In genomic region chr13:31442605-31443004, GRCh38 we compare ENCODE assay signal across 17 cellular contexts.
DNase-seq lines count a peak whose midpoint lies in the region; ATAC-seq and TF ChIP-seq lines count a peak whose summit lies in the region.
"Had no signal": no experiment of that assay in that cellular context is flagged by ENCODE, and none has a peak within 500 bp of the region (broad histone marks: within the 10 kb centered on the region; RNA-seq: fewer than 3 reads in every experiment).

No MANE protein-coding gene starts in this region.

- no peak overlapping the region for H3K4me2 ChIP-seq in hepatocyte

- peak overlapping the region; percentile 65 for H3K27ac ChIP-seq in left ventricle myocardium inferior (replicated peaks)
- H3K27ac ChIP-seq in hepatocyte, result no peak overlapping the region

- no peaks in the 10 kb centered on the region for H4K20me1 ChIP-seq in hepatocyte (ENCODE audit: insufficient read depth, poor library complexity, severe bottlenecking)

- intact Hi-C loops in left ventricle myocardium inferior (cut with micrococcal nuclease) (no loop called here), cardiac septum (cut with DNase I) (no loop called here), sciatic nerve (cut with DNase I) (no loop called here)

- 66% methylated on average over 4 of the region's 4 CpGs for WGBS in hepatocyte (ENCODE audit: low lambda C conversion rate, missing lambda C conversion rate)

- H3K4me1 ChIP-seq in left ventricle myocardium inferior (peaks cover 12% of the 10 kb centered on the region), hepatocyte (ENCODE audit: insufficient read depth) (no peaks in the 10 kb centered on the region)

- TF ChIP-seq CTCF in left ventricle myocardium inferior (IDR thresholded peaks at IDR 0.05; ENCODE audit: borderline replicate concordance) (no peak), hepatocyte (IDR thresholded peaks at IDR 0.05; ENCODE audit: poor library complexity) (no peak)

- H3K4me3 ChIP-seq in left ventricle myocardium inferior (no peak overlapping the region), hepatocyte (no peak overlapping the region)

- H3K27me3 ChIP-seq in left ventricle myocardium inferior (ENCODE audit: low read depth) (peaks cover 18% of the 10 kb centered on the region), hepatocyte (peaks cover under 1% of the 10 kb centered on the region)
- H3K27me3 ChIP-seq: BE2C had no signal

- H3K9me3 ChIP-seq in left ventricle myocardium inferior (replicated peaks) (no peaks in the 10 kb centered on the region), hepatocyte (ENCODE audit: low read depth) (no peaks in the 10 kb centered on the region)
- H3K9me3 ChIP-seq: BE2C had no signal

- H3K9me2 ChIP-seq in hepatocyte (replicated peaks; ENCODE audit: insufficient read depth), result no peaks in the 10 kb centered on the region

- H3K36me3 ChIP-seq in left ventricle myocardium inferior (no peaks in the 10 kb centered on the region), hepatocyte (replicated peaks; ENCODE audit: insufficient read depth, low read depth) (no peaks in the 10 kb centered on the region)
- H3K36me3 ChIP-seq: BE2C had no signal

- no peak overlapping the region for H2AFZ ChIP-seq in hepatocyte

- H3K79me2 ChIP-seq in hepatocyte, result no peaks in the 10 kb centered on the region

- ATAC-seq in sciatic nerve (peak; percentile 12), GM18909 (IDR thresholded peaks at IDR 0.05; ENCODE audit: poor library complexity, unreplicated experiment) (no peak), HG02973 (IDR thresholded peaks at IDR 0.05; ENCODE audit: unreplicated experiment) (no peak)

- no peak for DNase-seq in left ventricle myocardium inferior
- DNase-seq in cardiac septum (ENCODE audit: low spot score), result no peak
- DNase-seq in HT-29 (ENCODE audit: low spot score), result peak; percentile 44
- peak; percentile 13 for DNase-seq in hepatocyte (ENCODE audit: low spot score)
- no peak for DNase-seq in sciatic nerve (ENCODE audit: low spot score)
- DNase-seq in AG08395 (ENCODE audit: low spot score), result no peak
- DNase-seq: CD4-positive, CD25-positive, alpha-beta regulatory T cell; CD8-positive, alpha-beta memory T cell; COR-L47; DMS 273 treated with DMSO at 0.1 percent for 48 hours; DMS79; GDM1; GOT3; H7 had no signal

Comparison
In these comparisons a context has a peak if more than half of its experiments do, and no peak if none do; other contexts are left out.
1. DNase-seq: peak in HT-29 (single experiment) and hepatocyte (single experiment); none in left ventricle myocardium inferior (single experiment), cardiac septum (single experiment), sciatic nerve (single experiment) and AG08395 (single experiment).